14 cellular contexts compared by ENCODE assay signal in the genomic region with DNA sequence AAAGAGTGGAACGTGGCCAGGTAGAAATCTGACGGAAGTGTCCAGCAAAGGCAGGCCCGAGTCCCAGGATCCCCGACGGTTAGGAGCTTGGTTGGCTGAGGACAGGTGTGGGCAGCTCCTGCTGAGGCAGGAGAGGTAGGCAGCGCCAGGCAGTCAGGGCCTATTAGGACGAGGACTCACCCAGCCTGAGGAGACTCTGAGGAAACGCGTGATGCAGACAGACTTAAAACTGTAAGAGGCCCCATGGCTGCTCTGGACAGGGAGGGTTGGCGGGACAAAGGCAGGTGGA.
DNase-seq lines count a peak whose midpoint lies in the region; ATAC-seq, FAIRE-seq and TF ChIP-seq lines count a peak whose summit lies in the region.
"Had no signal": no experiment of that assay in that cellular context is flagged by ENCODE, and none has a peak within 500 bp of the region (broad histone marks: within the 10 kb centered on the region; RNA-seq: fewer than 3 reads in every experiment).

No MANE protein-coding gene starts in this region.

- H3K9me3 ChIP-seq in OCI-LY3 (ENCODE audit: insufficient read depth, low read length) (no peaks in the 10 kb centered on the region), neural progenitor cell (ENCODE audit: low read depth) (peaks cover 6% of the 10 kb centered on the region)
- H3K9me3 ChIP-seq: BE2C had no signal

- no peaks in the 10 kb centered on the region for H3K27me3 ChIP-seq in OCI-LY3 (ENCODE audit: low read depth, low read length)
- H3K27me3 ChIP-seq in neural progenitor cell = no peaks in the 10 kb centered on the region
- H3K27me3 ChIP-seq: BE2C had no signal

- no peak overlapping the region for H3K9ac ChIP-seq in OCI-LY3 (ENCODE audit: low read length)
- H3K9ac ChIP-seq in neural progenitor cell = no peak overlapping the region
- H3K9ac ChIP-seq: KMS-11 had no signal

- H3K27ac ChIP-seq in OCI-LY3 (ENCODE audit: low read length) (no peak overlapping the region), neural progenitor cell (no peak overlapping the region)
- H3K27ac ChIP-seq: KMS-11 had no signal

- H2AFZ ChIP-seq in OCI-LY3 (ENCODE audit: low read depth, low read length) (peak overlapping the region; percentile 89), neural progenitor cell (replicated peaks) (peak overlapping the region; percentile 96)

- no peaks in the 10 kb centered on the region for H3F3A ChIP-seq in neural progenitor cell (ENCODE audit: low read depth)

- H3K36me3 Mint-ChIP-seq in neural progenitor cell = no peaks in the 10 kb centered on the region
- H3K36me3 Mint-ChIP-seq: CD14-positive monocyte; CD8-positive, alpha-beta T cell had no signal

- H4K20me1 ChIP-seq in OCI-LY3 (ENCODE audit: insufficient read depth, low read length) (no peaks in the 10 kb centered on the region), neural progenitor cell (ENCODE audit: low read depth) (no peaks in the 10 kb centered on the region)

- H3K4me2 ChIP-seq in OCI-LY3 (ENCODE audit: low read length) (0 out of 2 replicates have a peak overlapping the region, but pooled peaks have one; percentile 28), neural progenitor cell (no peak overlapping the region)
- H3K4me2 ChIP-seq: A549, KMS-11 had no signal

- no peaks in the 10 kb centered on the region for H3K79me2 ChIP-seq in OCI-LY3 (ENCODE audit: low read length)
- H3K79me2 ChIP-seq in neural progenitor cell (ENCODE audit: low read depth) = no peaks in the 10 kb centered on the region

- no peak overlapping the region for H3K4me3 ChIP-seq in OCI-LY3 (ENCODE audit: low read length)
- H3K4me3 ChIP-seq in neural progenitor cell = no peak overlapping the region
- H3K4me3 ChIP-seq: A549 had no signal

- H3K4me1 ChIP-seq in OCI-LY3 (ENCODE audit: low read length) (0 out of 2 replicates have a peak, but pooled peaks cover 5% of the 10 kb centered on the region), neural progenitor cell (no peaks in the 10 kb centered on the region)
- H3K4me1 ChIP-seq: A549, BE2C had no signal

- H3K36me3 ChIP-seq in OCI-LY3 (replicated peaks; ENCODE audit: low read depth, low read length) = no peaks in the 10 kb centered on the region
- H3K36me3 ChIP-seq in neural progenitor cell = no peaks in the 10 kb centered on the region
- H3K36me3 ChIP-seq: BE2C had no signal

- TF ChIP-seq CTCF in OCI-LY3 (IDR thresholded peaks at IDR 0.05; ENCODE audit: low read depth, low read length) (no peak), neural progenitor cell (IDR thresholded peaks at IDR 0.05) (no peak)

- no peak overlapping the region for H3K4me3 Mint-ChIP-seq in stimulated activated naive CD8-positive, alpha-beta T cell treated with anti-CD3 and anti-CD28 coated beads, Interleukin-15, amount 100 ng/mL, for 72 hours
- H3K4me3 Mint-ChIP-seq in neural progenitor cell = peak overlapping the region; percentile 41
- H3K4me3 Mint-ChIP-seq: CD14-positive monocyte; CD8-positive, alpha-beta T cell had no signal

- peaks cover 0 to 8% of the 10 kb centered on the region in 2 donors for H3K9me3 Mint-ChIP-seq in stimulated activated naive CD8-positive, alpha-beta T cell treated with anti-CD3 and anti-CD28 coated beads, Interleukin-15, amount 100 ng/mL, for 72 hours
- peaks cover 4% of the 10 kb centered on the region for H3K9me3 Mint-ChIP-seq in neural progenitor cell

- H3K27ac Mint-ChIP-seq in stimulated activated naive CD8-positive, alpha-beta T cell treated with anti-CD3 and anti-CD28 coated beads, Interleukin-15, amount 100 ng/mL, for 72 hours = peak overlapping the region; percentile 21 to 82
- H3K27ac Mint-ChIP-seq in neural progenitor cell = no peak overlapping the region
- H3K27ac Mint-ChIP-seq: CD8-positive, alpha-beta T cell had no signal

- no peak for TF ChIP-seq POLR2A in GM12891 (IDR thresholded peaks at IDR 0.05; ENCODE audit: low read depth, low read length)

- no peak for FAIRE-seq in GM12891 (lab: Jason Lieb, UNC)
- FAIRE-seq: D721Med, H54 had no signal

- no peak for ATAC-seq in stimulated activated naive CD8-positive, alpha-beta T cell treated with anti-CD3 and anti-CD28 coated beads, Interleukin-15, amount 100 ng/mL, for 72 hours
- ATAC-seq in stimulated activated naive CD8-positive, alpha-beta T cell treated with anti-CD3 and anti-CD28 coated beads, Interleukin-15, Interleukin-2, amounts not matched to agents 100 U/mL and 50 U/mL, for 24 hours = no peak
- no peak for ATAC-seq in GM21576 (IDR thresholded peaks at IDR 0.05; ENCODE audit: unreplicated experiment)
- ATAC-seq: CD8-positive, alpha-beta T cell had no signal

- H3K4me1 Mint-ChIP-seq in stimulated activated naive CD8-positive, alpha-beta T cell treated with anti-CD3 and anti-CD28 coated beads, Interleukin-15, amount 100 ng/mL, for 72 hours = no peaks in the 10 kb centered on the region
- H3K4me1 Mint-ChIP-seq in neural progenitor cell = peaks cover 30% of the 10 kb centered on the region

- peaks cover 27% of the 10 kb centered on the region for H3K27me3 Mint-ChIP-seq in stimulated activated naive CD8-positive, alpha-beta T cell treated with anti-CD3 and anti-CD28 coated beads, Interleukin-15, amount 100 ng/mL, for 72 hours
- peaks cover 17% of the 10 kb centered on the region for H3K27me3 Mint-ChIP-seq in neural progenitor cell (ENCODE audit: insufficient read depth, low read depth)

- DNase-seq in stimulated activated naive CD8-positive, alpha-beta T cell treated with anti-CD3 and anti-CD28 coated beads, Interleukin-15, amount 100 ng/mL, for 72 hours = no peak
- DNase-seq in stimulated activated naive CD8-positive, alpha-beta T cell treated with anti-CD3 and anti-CD28 coated beads, Interleukin-15, Interleukin-2, amounts not matched to agents 100 U/mL and 50 U/mL, for 24 hours = no peak
- DNase-seq in neural progenitor cell (ENCODE audit: low spot score) (no peak), OCI-M1 (lab: John Stamatoyannopoulos, UW) (no peak), GM12891 (ENCODE audit: insufficient read length, low spot score) (no peak)

TF ChIP-seq in GM12891, 5 proteins besides CTCF, POLR2A, EP300 and RAD21:
- no peak for TF ChIP-seq SPI1 (IDR thresholded peaks at IDR 0.05; ENCODE audit: low read depth, low read length)
- TF ChIP-seq POLR2AphosphoS5 (IDR thresholded peaks at IDR 0.05; ENCODE audit: low read depth, low read length) = no peak
- TF ChIP-seq TAF1 (IDR thresholded peaks at IDR 0.05; ENCODE audit: low read depth, low read length) = no peak
- no peak for TF ChIP-seq POU2F2 (IDR thresholded peaks at IDR 0.05; ENCODE audit: low read depth, low read length)
- no peak for TF ChIP-seq PAX5 (IDR thresholded peaks at IDR 0.05; ENCODE audit: insufficient read depth, low read length, severe bottlenecking)
